ENCODE assay signal across 16 cellular contexts in genomic region chr2:147863835-147864234, GRCh38.
"Had no signal": no experiment of that assay in that cellular context is flagged by ENCODE, and none has a peak within 500 bp of the region (broad histone marks: within the 10 kb centered on the region; RNA-seq: fewer than 3 reads in every experiment).

No MANE protein-coding gene starts in this region.

- H3K27me3 ChIP-seq: body of pancreas, colonic mucosa, esophagus squamous epithelium, sigmoid colon, spleen had no signal

- H3K4me3 ChIP-seq: body of pancreas, colonic mucosa, esophagus squamous epithelium, lower lobe of right lung, sigmoid colon, spleen, thoracic aorta had no signal

- H3K27ac ChIP-seq: body of pancreas, colonic mucosa, esophagus squamous epithelium, lower lobe of right lung, sigmoid colon, spleen, thoracic aorta had no signal

- FAIRE-seq: endometrium, TTC549 had no signal

- H3K36me3 ChIP-seq: colonic mucosa, esophagus squamous epithelium, lower lobe of right lung, sigmoid colon, spleen, thoracic aorta had no signal

- DNase-seq: activated CD4-positive, alpha-beta T cell treated with anti-CD3 and anti-CD28 coated beads, Interleukin-2, amount 50 U/mL, for 1 hour; activated CD4-positive, CD25-positive, alpha-beta regulatory T cell; activated naive CD4-positive, alpha-beta T cell treated with anti-CD3 and anti-CD28 coated beads, Interleukin-2, amount 50 U/mL, for 16 hours; body of pancreas; colonic mucosa; esophagus squamous epithelium; foreskin fibroblast; head of caudate nucleus; left colon; lower lobe of right lung; nephron progenitor cell; sigmoid colon; spleen had no signal

- H3K4me1 ChIP-seq: colonic mucosa had no signal

- ATAC-seq: body of pancreas, left colon, lower lobe of right lung had no signal

- H3K9me3 ChIP-seq: body of pancreas, colonic mucosa, esophagus squamous epithelium, lower lobe of right lung, sigmoid colon, spleen, thoracic aorta had no signal
